ENCODE assay signal across 18 cellular contexts in genomic region chr16:69349508-69349907, GRCh38. TPM values are rescaled to one million over a fixed set of nuclear protein-coding genes. Genes with fewer than 3 reads are reported as not detected.
"Had no signal": no experiment of that assay in that cellular context is flagged by ENCODE, and none has a peak within 500 bp of the region (broad histone marks: within the 10 kb centered on the region; RNA-seq: fewer than 3 reads in every experiment).

No MANE protein-coding gene starts in this region.

- H3K4me1 ChIP-seq: esophagus muscularis mucosa, gastrocnemius medialis, parathyroid adenoma, right atrium auricular region had no signal

- H3K9me3 ChIP-seq: esophagus muscularis mucosa, gastrocnemius medialis, heart right ventricle, right atrium auricular region had no signal

- H3K27me3 Mint-ChIP-seq: dendritic cell treated with granulocyte-macrophage colony-stimulating factor and Interleukin-4, amounts not matched to agents 40 ng/mL and 50 ng/mL, for 4 days; effector memory CD8-positive, alpha-beta T cell; naive thymus-derived CD4-positive, alpha-beta T cell; type B pancreatic cell had no signal

- H3K27ac ChIP-seq: epithelial cell of prostate, esophagus muscularis mucosa, gastrocnemius medialis, heart right ventricle, parathyroid adenoma, right atrium auricular region had no signal

- DNase-seq: effector memory CD8-positive, alpha-beta T cell; gastrocnemius medialis; heart right ventricle; hypothalamus; kidney glomerular epithelial cell; mesendoderm; naive thymus-derived CD4-positive, alpha-beta T cell; occipital lobe; small intestine; stimulated activated CD4-positive, alpha-beta T cell treated with anti-CD3 and anti-CD28 coated beads, Interleukin-12 subunit alpha, Interleukin-12 subunit beta, amount 100 ng/mL, for 4 hours; stimulated activated naive CD4-positive, alpha-beta T cell treated with Interleukin-2 at 50 U/mL for 16 hours had no signal

- H3K4me3 Mint-ChIP-seq: dendritic cell treated with granulocyte-macrophage colony-stimulating factor and Interleukin-4, amounts not matched to agents 40 ng/mL and 50 ng/mL, for 4 days; effector memory CD8-positive, alpha-beta T cell; naive thymus-derived CD4-positive, alpha-beta T cell; type B pancreatic cell had no signal

- H3K27me3 ChIP-seq: esophagus muscularis mucosa, gastrocnemius medialis, heart right ventricle, right atrium auricular region had no signal

- H3K4me3 ChIP-seq: esophagus muscularis mucosa, gastrocnemius medialis, heart right ventricle, right atrium auricular region had no signal

- H3K27ac Mint-ChIP-seq: dendritic cell treated with granulocyte-macrophage colony-stimulating factor and Interleukin-4, amounts not matched to agents 40 ng/mL and 50 ng/mL, for 4 days; effector memory CD8-positive, alpha-beta T cell; type B pancreatic cell had no signal

- H3K9me3 Mint-ChIP-seq: dendritic cell treated with granulocyte-macrophage colony-stimulating factor and Interleukin-4, amounts not matched to agents 40 ng/mL and 50 ng/mL, for 4 days; effector memory CD8-positive, alpha-beta T cell; naive thymus-derived CD4-positive, alpha-beta T cell; type B pancreatic cell had no signal

RNA-seq across cellular contexts. Expression of gene TMED6, which starts 2.1 kb away (rescaled TPM):
- total RNA-seq: esophagus muscularis mucosa, fibroblast of villous mesenchyme, occipital lobe, right atrium auricular region had no signal
